ENCODE assay signal across 2 cellular contexts in the genomic region with DNA sequence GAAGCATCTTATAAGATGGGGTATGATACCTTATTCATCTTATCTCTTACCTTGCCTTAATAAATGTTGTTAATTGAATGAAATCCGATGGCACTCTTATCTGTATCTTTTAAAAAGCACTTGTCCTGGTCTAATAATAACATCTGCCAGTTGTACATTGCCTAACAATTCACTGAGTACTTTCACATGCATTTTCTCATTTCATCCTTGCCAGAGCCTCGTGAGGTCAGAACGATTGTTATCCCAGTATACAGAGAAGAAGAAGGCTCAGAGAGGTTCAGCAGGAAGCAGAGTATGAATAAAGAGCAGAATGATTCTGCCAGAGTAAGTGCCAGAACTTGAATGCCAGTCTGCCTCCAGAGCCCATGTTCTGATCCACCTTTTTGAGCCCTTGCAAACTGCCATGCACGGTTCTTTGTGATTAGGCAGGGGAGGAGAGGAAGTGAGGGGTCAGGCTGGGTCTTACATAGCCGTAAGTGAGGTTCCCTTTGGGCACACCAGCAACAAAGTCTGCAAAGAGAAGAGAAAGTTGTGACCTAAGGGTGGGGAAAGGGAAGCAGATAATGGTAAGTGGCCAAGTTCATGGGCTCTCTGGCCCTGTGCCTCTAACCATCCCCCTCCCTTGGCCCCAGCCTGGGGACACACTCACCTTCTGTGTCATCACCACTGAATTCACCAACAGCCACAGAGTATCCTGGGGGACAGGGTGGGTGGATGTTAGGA.
TF ChIP-seq lines count a peak whose summit lies in the region.

No MANE protein-coding gene starts in this region.

TF ChIP-seq in liver, 16 proteins besides CTCF, POLR2A, EP300 and RAD21:
- TF ChIP-seq JUND (IDR thresholded peaks at IDR 0.05): no peak
- TF ChIP-seq NR2F2 (IDR thresholded peaks at IDR 0.05): peak; percentile 72

TF ChIP-seq in HepG2, 621 proteins besides CTCF, POLR2A, EP300 and RAD21:
- TF ChIP-seq, protein P1, sequence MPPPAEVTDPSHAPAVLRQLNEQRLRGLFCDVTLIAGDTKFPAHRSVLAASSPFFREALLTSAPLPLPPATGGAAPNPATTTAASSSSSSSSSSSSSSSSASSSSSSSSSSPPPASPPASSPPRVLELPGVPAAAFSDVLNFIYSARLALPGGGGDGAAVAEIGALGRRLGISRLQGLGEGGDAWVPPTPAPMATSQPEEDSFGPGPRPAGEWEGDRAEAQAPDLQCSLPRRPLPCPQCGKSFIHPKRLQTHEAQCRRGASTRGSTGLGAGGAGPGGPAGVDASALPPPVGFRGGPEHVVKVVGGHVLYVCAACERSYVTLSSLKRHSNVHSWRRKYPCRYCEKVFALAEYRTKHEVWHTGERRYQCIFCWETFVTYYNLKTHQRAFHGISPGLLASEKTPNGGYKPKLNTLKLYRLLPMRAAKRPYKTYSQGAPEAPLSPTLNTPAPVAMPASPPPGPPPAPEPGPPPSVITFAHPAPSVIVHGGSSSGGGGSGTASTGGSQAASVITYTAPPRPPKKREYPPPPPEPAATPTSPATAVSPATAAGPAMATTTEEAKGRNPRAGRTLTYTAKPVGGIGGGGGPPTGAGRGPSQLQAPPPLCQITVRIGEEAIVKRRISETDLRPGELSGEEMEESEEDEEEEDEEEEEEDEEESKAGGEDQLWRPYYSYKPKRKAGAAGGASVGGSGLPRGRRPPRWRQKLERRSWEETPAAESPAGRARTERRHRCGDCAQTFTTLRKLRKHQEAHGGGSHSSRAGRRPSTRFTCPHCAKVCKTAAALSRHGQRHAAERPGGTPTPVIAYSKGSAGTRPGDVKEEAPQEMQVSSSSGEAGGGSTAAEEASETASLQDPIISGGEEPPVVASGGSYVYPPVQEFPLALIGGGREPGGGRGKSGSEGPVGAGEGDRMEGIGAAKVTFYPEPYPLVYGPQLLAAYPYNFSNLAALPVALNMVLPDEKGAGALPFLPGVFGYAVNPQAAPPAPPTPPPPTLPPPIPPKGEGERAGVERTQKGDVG (CRISPR knock-in tag; IDR thresholded peaks at IDR 0.05; ENCODE audit: borderline replicate concordance): no peak
- TF ChIP-seq, protein P2, sequence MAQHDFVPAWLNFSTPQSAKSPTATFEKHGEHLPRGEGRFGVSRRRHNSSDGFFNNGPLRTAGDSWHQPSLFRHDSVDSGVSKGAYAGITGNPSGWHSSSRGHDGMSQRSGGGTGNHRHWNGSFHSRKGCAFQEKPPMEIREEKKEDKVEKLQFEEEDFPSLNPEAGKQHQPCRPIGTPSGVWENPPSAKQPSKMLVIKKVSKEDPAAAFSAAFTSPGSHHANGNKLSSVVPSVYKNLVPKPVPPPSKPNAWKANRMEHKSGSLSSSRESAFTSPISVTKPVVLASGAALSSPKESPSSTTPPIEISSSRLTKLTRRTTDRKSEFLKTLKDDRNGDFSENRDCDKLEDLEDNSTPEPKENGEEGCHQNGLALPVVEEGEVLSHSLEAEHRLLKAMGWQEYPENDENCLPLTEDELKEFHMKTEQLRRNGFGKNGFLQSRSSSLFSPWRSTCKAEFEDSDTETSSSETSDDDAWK (CRISPR knock-in tag; IDR thresholded peaks at IDR 0.05): no peak
- TF ChIP-seq TBL1XR1 (IDR thresholded peaks at IDR 0.05; ENCODE audit: borderline replicate concordance, low read length, partially characterized antibody) (no peak), HHEX (CRISPR knock-in tag; IDR thresholded peaks at IDR 0.05) (no peak), MIXL1 (CRISPR knock-in tag; IDR thresholded peaks at IDR 0.05) (no peak)
